In the genomic region with DNA sequence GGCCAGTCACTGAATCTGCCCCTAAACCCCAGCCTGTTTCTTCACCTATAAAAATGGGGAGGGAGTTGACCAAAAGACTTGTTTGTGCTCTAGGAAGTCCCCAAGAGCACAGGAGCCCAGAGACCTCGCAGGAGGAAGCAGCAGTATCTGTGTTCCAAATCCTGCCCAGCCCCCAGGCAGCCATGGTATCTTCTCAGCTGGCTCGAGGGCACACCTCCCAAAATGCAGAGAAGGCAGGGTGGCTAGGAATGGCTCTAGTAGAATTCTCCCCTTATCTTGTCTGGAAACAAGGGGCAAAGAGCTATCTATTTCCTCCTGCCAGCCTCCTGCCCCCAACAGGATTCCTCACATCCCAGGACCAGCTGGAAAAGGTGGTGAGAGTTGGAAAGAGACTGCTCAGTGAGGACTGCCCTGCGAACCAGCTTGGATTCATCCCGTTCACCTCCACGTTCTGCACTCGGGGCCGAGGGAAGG, we compare ENCODE assay signal across 8 cellular contexts. TPM values are rescaled to one million over a fixed set of nuclear protein-coding genes. Genes with fewer than 3 reads are reported as not detected.
DNase-seq lines count a peak whose midpoint lies in the region; ATAC-seq and TF ChIP-seq lines count a peak whose summit lies in the region.

No MANE protein-coding gene starts in this region.

- H4K20me1 ChIP-seq in DND-41 (ENCODE audit: insufficient read depth, low read length): peaks cover 1% of the 10 kb centered on the region

- no peak overlapping the region for H3K4me3 Mint-ChIP-seq in MCF 10A (ENCODE audit: unreplicated experiment)

- H3K79me2 ChIP-seq in DND-41 (ENCODE audit: insufficient read depth, low read length): peaks cover 95% of the 10 kb centered on the region
- no peaks in the 10 kb centered on the region for H3K79me2 ChIP-seq in parathyroid adenoma

- no peaks in the 10 kb centered on the region for H3K4me1 Mint-ChIP-seq in MCF 10A (ENCODE audit: insufficient read depth, unreplicated experiment)

- no TSS peak for BruUV-seq in MCF 10A (replicated peaks; lab: Mats Ljungman, UMichigan)

- H3K9ac ChIP-seq in DND-41 (ENCODE audit: low read depth, low read length) (peak overlapping the region; percentile 99), parathyroid adenoma (no peak overlapping the region)

- H2AFZ ChIP-seq in DND-41 (ENCODE audit: low read depth, low read length) (no peak overlapping the region), parathyroid adenoma (no peak overlapping the region)

- H3K4me2 ChIP-seq in DND-41 (ENCODE audit: insufficient read depth, low read length) (peak overlapping the region; percentile 65), parathyroid adenoma (ENCODE audit: low read length) (no peak overlapping the region)

- intact Hi-C loops in MCF 10A (cut with micrococcal nuclease): no loop called here

- H3K9me3 ChIP-seq in DND-41 (ENCODE audit: insufficient read depth, low read length, severe bottlenecking): no peaks in the 10 kb centered on the region
- no peaks in the 10 kb centered on the region for H3K9me3 ChIP-seq in parathyroid adenoma (ENCODE audit: control insufficient read depth, low read length)

- ATAC-seq in DND-41 (ENCODE audit: insufficient read depth, low read depth) (no peak), GM21825 (IDR thresholded peaks at IDR 0.05; ENCODE audit: unreplicated experiment) (no peak)

- peaks cover 85% of the 10 kb centered on the region for H3K4me1 ChIP-seq in DND-41 (ENCODE audit: insufficient read depth, low read length)
- H3K4me1 ChIP-seq in parathyroid adenoma: no peaks in the 10 kb centered on the region

- H3K27ac ChIP-seq in DND-41 (ENCODE audit: low read length) (peak overlapping the region; percentile 100), parathyroid adenoma (peak overlapping the region; percentile 63)

- CTCF ChIA-PET in MCF 10A (lab: Yijun Ruan, JAX): interaction anchor here (0.5 to 2.6 kb wide), 3 partner anchors 20 to 80 kb away, joined by 3 to 11 read pairs (median 4); a partner anchor contains a TSS

- H3K4me3 ChIP-seq in DND-41 (ENCODE audit: low read depth in 1 of 2, low read length in 2 of 2) (peak overlapping the region; percentile 63 to 96), parathyroid adenoma (ENCODE audit: low read depth, low read length) (no peak overlapping the region)

- no peaks in the 10 kb centered on the region for H3K9me3 Mint-ChIP-seq in MCF 10A (ENCODE audit: unreplicated experiment)

- DNase-seq in DND-41 (peak; percentile 83), OCI-M1 (lab: John Stamatoyannopoulos, UW) (peak; percentile 79), SHP77 (lab: John Stamatoyannopoulos, UW) (no peak), H4 (ENCODE audit: low spot score) (no peak), MCF 10A (ENCODE audit: unreplicated experiment) (no peak)
- DNase-seq in central memory CD4-positive, alpha-beta T cell: peak; percentile 59

- H3K27ac Mint-ChIP-seq in MCF 10A (ENCODE audit: low read depth, unreplicated experiment): no peak overlapping the region

- no peaks in the 10 kb centered on the region for H3K27me3 Mint-ChIP-seq in MCF 10A (ENCODE audit: insufficient read depth, unreplicated experiment)

- H3K36me3 Mint-ChIP-seq in MCF 10A (ENCODE audit: insufficient read depth, unreplicated experiment): no peaks in the 10 kb centered on the region

- H3K27me3 ChIP-seq in DND-41 (ENCODE audit: insufficient read depth, low read length, poor library complexity) (no peaks in the 10 kb centered on the region), parathyroid adenoma (ENCODE audit: control insufficient read depth, insufficient read depth, low read length) (no peaks in the 10 kb centered on the region)

- peaks cover 42% of the 10 kb centered on the region for H3K36me3 ChIP-seq in DND-41 (ENCODE audit: insufficient read depth, low read length)
- no peaks in the 10 kb centered on the region for H3K36me3 ChIP-seq in parathyroid adenoma (ENCODE audit: control insufficient read depth, insufficient read depth, low read length)

- POLR2A ChIA-PET in MCF 10A (lab: Yijun Ruan, JAX): interaction anchor here (1.2 to 2.7 kb wide), 2 partner anchors 14 to 80 kb away, joined by 4 to 17 read pairs; a partner anchor contains a TSS

- TF ChIP-seq CTCF in DND-41 (IDR thresholded peaks at IDR 0.05; ENCODE audit: borderline replicate concordance, extremely low read depth, low read length, poor library complexity, severe bottlenecking) (no peak), parathyroid adenoma (IDR thresholded peaks at IDR 0.05) (no peak), MCF 10A (IDR thresholded peaks at IDR 0.05; ENCODE audit: unreplicated experiment) (no peak)

RNA-seq across cellular contexts. Expression of a gene that starts 8.6 kb away (rescaled TPM):
- total RNA-seq in H4 (2014; rRNA removed; shearing (Covaris generic)): not detected in 2 replicates
- total RNA-seq in MCF 10A (2022): not detected in 2 replicates

RNA-seq across cellular contexts. Expression of a gene that starts 14.8 kb away (rescaled TPM):
- 94.2 and 99.9 TPM in 2 replicates for total RNA-seq in H4 (2014; rRNA removed; shearing (Covaris generic))
- 63.4 and 90.8 TPM in 2 replicates for total RNA-seq in MCF 10A (2022)

RNA-seq across cellular contexts. Expression of a gene that starts 56.4 kb away (rescaled TPM):
- total RNA-seq in H4 (2014; rRNA removed; shearing (Covaris generic)): not detected in 2 replicates
- total RNA-seq in MCF 10A (2022): 0.19 TPM in 1 of 2 replicates, not detected in the other

Comparison
In these comparisons a context has a peak if more than half of its experiments do, and no peak if none do; other contexts are left out.
1. DNase-seq: peak in DND-41 (single experiment), OCI-M1 (single experiment) and central memory CD4-positive, alpha-beta T cell (single experiment); none in SHP77 (0 of 2), H4 (single experiment) and MCF 10A (single experiment).